ENCODE assay signal across 10 cellular contexts in the genomic region with DNA sequence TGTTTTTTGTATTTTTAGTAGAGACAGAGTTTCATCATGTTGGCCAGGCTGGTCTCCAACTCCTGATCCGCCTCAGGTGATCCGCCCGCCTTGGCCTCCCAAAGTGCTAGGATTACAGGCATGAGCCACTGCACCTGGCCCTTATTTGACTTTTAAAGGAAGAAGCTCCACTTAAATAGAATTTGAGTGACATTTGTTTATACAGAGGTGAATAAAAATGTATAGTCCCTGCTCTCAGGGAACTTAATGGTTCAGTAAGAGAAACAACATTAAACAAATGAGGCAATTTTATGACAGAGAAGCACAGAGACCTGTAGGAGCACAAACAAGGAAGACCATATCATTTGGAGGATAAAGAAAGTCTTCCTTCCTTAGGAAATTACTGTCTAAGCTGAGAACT.
DNase-seq lines count a peak whose midpoint lies in the region; ATAC-seq and TF ChIP-seq lines count a peak whose summit lies in the region.
"Had no signal": no experiment of that assay in that cellular context is flagged by ENCODE, and none has a peak within 500 bp of the region (broad histone marks: within the 10 kb centered on the region; RNA-seq: fewer than 3 reads in every experiment).

No MANE protein-coding gene starts in this region.

- H3K27ac ChIP-seq in epithelial cell of prostate (peak overlapping the region; percentile 54), left lung (peak overlapping the region in 1 of 2 donors; percentile 41)
- H3K27ac ChIP-seq: cardiac muscle cell had no signal

- intact Hi-C loops in left lung (cut with DNase I): no loop called here

- no peaks in the 10 kb centered on the region for H3K9me3 ChIP-seq in left lung

- ATAC-seq in stimulated activated naive CD8-positive, alpha-beta T cell treated with anti-CD3 and anti-CD28 coated beads, Interleukin-15, Interleukin-2, amounts not matched to agents 100 U/mL and 50 U/mL, for 24 hours: no peak
- ATAC-seq in left lung (no peak), HG03460 (IDR thresholded peaks at IDR 0.05; ENCODE audit: unreplicated experiment) (no peak)

- no peaks in the 10 kb centered on the region for H3K27me3 Mint-ChIP-seq in stimulated activated naive CD8-positive, alpha-beta T cell treated with anti-CD3 and anti-CD28 coated beads, Interleukin-15, Interleukin-2, amounts not matched to agents 100 ng/mL and 50 ng/mL, for 24 hours

- TF ChIP-seq CTCF in left lung (IDR thresholded peaks at IDR 0.05): no peak

- peak overlapping the region; percentile 17 for H3K27ac Mint-ChIP-seq in stimulated activated naive CD8-positive, alpha-beta T cell treated with anti-CD3 and anti-CD28 coated beads, Interleukin-15, Interleukin-2, amounts not matched to agents 100 ng/mL and 50 ng/mL, for 24 hours

- no peaks in the 10 kb centered on the region for H3K27me3 ChIP-seq in left lung
- H3K27me3 ChIP-seq: cardiac muscle cell had no signal

- peaks cover 38% of the 10 kb centered on the region for H3K4me1 Mint-ChIP-seq in stimulated activated naive CD8-positive, alpha-beta T cell treated with anti-CD3 and anti-CD28 coated beads, Interleukin-15, Interleukin-2, amounts not matched to agents 100 ng/mL and 50 ng/mL, for 24 hours (ENCODE audit: low read depth)

- no peak overlapping the region for H3K4me3 ChIP-seq in left lung
- H3K4me3 ChIP-seq: cardiac muscle cell had no signal

- peaks cover 7 to 78% of the 10 kb centered on the region in 2 donors for H3K4me1 ChIP-seq in left lung

- H3K4me3 Mint-ChIP-seq in stimulated activated naive CD8-positive, alpha-beta T cell treated with anti-CD3 and anti-CD28 coated beads, Interleukin-15, Interleukin-2, amounts not matched to agents 100 ng/mL and 50 ng/mL, for 24 hours: no peak overlapping the region

- H3K36me3 ChIP-seq in left lung: peaks cover 0 to 16% of the 10 kb centered on the region in 2 donors

- H3K36me3 Mint-ChIP-seq in stimulated activated naive CD8-positive, alpha-beta T cell treated with anti-CD3 and anti-CD28 coated beads, Interleukin-15, Interleukin-2, amounts not matched to agents 100 ng/mL and 50 ng/mL, for 24 hours (ENCODE audit: low read depth): peaks cover 4% of the 10 kb centered on the region

- no peak for DNase-seq in stimulated activated naive CD8-positive, alpha-beta T cell treated with anti-CD3 and anti-CD28 coated beads, Interleukin-15, Interleukin-2, amounts not matched to agents 100 U/mL and 50 U/mL, for 24 hours
- peak; percentile 34 for DNase-seq in NCI-H69 (lab: John Stamatoyannopoulos, UW)
- DNase-seq in epithelial cell of prostate (ENCODE audit: low read depth, low spot score): no peak
- no peak for DNase-seq in SKM-1 (lab: John Stamatoyannopoulos, UW; ENCODE audit: unreplicated experiment)
- no peak for DNase-seq in left lung
- DNase-seq in SK-N-DZ (ENCODE audit: low spot score): no peak
- DNase-seq: activated CD8-positive, alpha-beta memory T cell treated with anti-CD3 and anti-CD28 coated beads, Interleukin-2, amount 50 U/mL, for 48 hours had no signal

- no peaks in the 10 kb centered on the region for H3K9me3 Mint-ChIP-seq in stimulated activated naive CD8-positive, alpha-beta T cell treated with anti-CD3 and anti-CD28 coated beads, Interleukin-15, Interleukin-2, amounts not matched to agents 100 ng/mL and 50 ng/mL, for 24 hours
